In genomic region chr11:108713076-108713790, GRCh38 we compare ENCODE assay signal across 9 cellular contexts. TPM values are rescaled to one million over a fixed set of nuclear protein-coding genes. Genes with fewer than 3 reads are reported as not detected.
DNase-seq lines count a peak whose midpoint lies in the region; ATAC-seq and TF ChIP-seq lines count a peak whose summit lies in the region.
"Had no signal": no experiment of that assay in that cellular context is flagged by ENCODE, and none has a peak within 500 bp of the region (broad histone marks: within the 10 kb centered on the region; RNA-seq: fewer than 3 reads in every experiment).

No MANE protein-coding gene starts in this region.

- peaks cover 4% of the 10 kb centered on the region for H3K4me1 ChIP-seq in left ventricle myocardium inferior

- H3K4me3 Mint-ChIP-seq in activated CD4-positive, alpha-beta memory T cell treated with anti-CD3 and anti-CD28 coated beads for 36 hours = no peak overlapping the region
- no peak overlapping the region for H3K4me3 Mint-ChIP-seq in activated CD4-positive, alpha-beta memory T cell treated with anti-CD3 and anti-CD28 coated beads, Interleukin-2, amount 10 ng/mL, durations not matched to agents 7 days and 5 days
- H3K4me3 Mint-ChIP-seq in activated T-helper 17 cell treated with anti-CD3 and anti-CD28 coated beads, Interleukin-2, amount 50 U/mL, for 72 hours = peak overlapping the region; percentile 37
- H3K4me3 Mint-ChIP-seq in osteocyte (ENCODE audit: unreplicated experiment) = no peak overlapping the region

- H3K27me3 Mint-ChIP-seq in activated CD4-positive, alpha-beta memory T cell treated with anti-CD3 and anti-CD28 coated beads for 36 hours = no peaks in the 10 kb centered on the region
- H3K27me3 Mint-ChIP-seq in activated CD4-positive, alpha-beta memory T cell treated with anti-CD3 and anti-CD28 coated beads, Interleukin-2, amount 10 ng/mL, durations not matched to agents 7 days and 5 days = no peaks in the 10 kb centered on the region
- H3K27me3 Mint-ChIP-seq in activated T-helper 17 cell treated with anti-CD3 and anti-CD28 coated beads, Interleukin-2, amount 50 U/mL, for 72 hours = no peaks in the 10 kb centered on the region
- H3K27me3 Mint-ChIP-seq in osteocyte (ENCODE audit: unreplicated experiment) = no peaks in the 10 kb centered on the region

- peaks cover 19% of the 10 kb centered on the region for H3K4me1 Mint-ChIP-seq in activated CD4-positive, alpha-beta memory T cell treated with anti-CD3 and anti-CD28 coated beads for 36 hours (ENCODE audit: low read depth)
- peaks cover 19% of the 10 kb centered on the region for H3K4me1 Mint-ChIP-seq in activated CD4-positive, alpha-beta memory T cell treated with anti-CD3 and anti-CD28 coated beads, Interleukin-2, amount 10 ng/mL, durations not matched to agents 7 days and 5 days
- H3K4me1 Mint-ChIP-seq in activated T-helper 17 cell treated with anti-CD3 and anti-CD28 coated beads, Interleukin-2, amount 50 U/mL, for 72 hours = peaks cover 20% of the 10 kb centered on the region
- H3K4me1 Mint-ChIP-seq in osteocyte (ENCODE audit: unreplicated experiment) = peaks cover 22% of the 10 kb centered on the region

- H3K36me3 Mint-ChIP-seq in activated CD4-positive, alpha-beta memory T cell treated with anti-CD3 and anti-CD28 coated beads for 36 hours = peaks cover 62% of the 10 kb centered on the region
- H3K36me3 Mint-ChIP-seq in activated CD4-positive, alpha-beta memory T cell treated with anti-CD3 and anti-CD28 coated beads, Interleukin-2, amount 10 ng/mL, durations not matched to agents 7 days and 5 days (ENCODE audit: low read depth) = peaks cover 64% of the 10 kb centered on the region
- H3K36me3 Mint-ChIP-seq in activated T-helper 17 cell treated with anti-CD3 and anti-CD28 coated beads, Interleukin-2, amount 50 U/mL, for 72 hours (ENCODE audit: low read depth) = peaks cover 98% of the 10 kb centered on the region
- H3K36me3 Mint-ChIP-seq in osteocyte (ENCODE audit: unreplicated experiment) = peaks cover 66% of the 10 kb centered on the region

- DNase-seq in activated CD4-positive, alpha-beta memory T cell treated with anti-CD3 and anti-CD28 coated beads for 36 hours = no peak
- DNase-seq in activated CD4-positive, alpha-beta memory T cell treated with anti-CD3 and anti-CD28 coated beads, Interleukin-2, amount 10 ng/mL, durations not matched to agents 7 days and 5 days = no peak
- DNase-seq in osteocyte (ENCODE audit: extremely low spot score, unreplicated experiment) = no peak
- no peak for DNase-seq in left ventricle myocardium inferior
- DNase-seq in dorsolateral prefrontal cortex = no peak
- no peak for DNase-seq in germinal center (ENCODE audit: low spot score)
- DNase-seq: NCI-H2081 treated with DMSO at 0.1 percent for 48 hours had no signal

- peaks cover 17% of the 10 kb centered on the region for H3K9me3 ChIP-seq in left ventricle myocardium inferior (replicated peaks)

- H3K4me3 ChIP-seq in left ventricle myocardium inferior (no peak overlapping the region), dorsolateral prefrontal cortex (no peak overlapping the region)

- H3K27ac ChIP-seq in left ventricle myocardium inferior (replicated peaks) (no peak overlapping the region), dorsolateral prefrontal cortex (no peak overlapping the region)

- peaks cover 64% of the 10 kb centered on the region for H3K36me3 ChIP-seq in left ventricle myocardium inferior

- peaks cover 12% of the 10 kb centered on the region for H3K9me3 Mint-ChIP-seq in activated CD4-positive, alpha-beta memory T cell treated with anti-CD3 and anti-CD28 coated beads for 36 hours
- H3K9me3 Mint-ChIP-seq in activated CD4-positive, alpha-beta memory T cell treated with anti-CD3 and anti-CD28 coated beads, Interleukin-2, amount 10 ng/mL, durations not matched to agents 7 days and 5 days = peaks cover 14% of the 10 kb centered on the region
- H3K9me3 Mint-ChIP-seq in activated T-helper 17 cell treated with anti-CD3 and anti-CD28 coated beads, Interleukin-2, amount 50 U/mL, for 72 hours = peaks cover 3% of the 10 kb centered on the region
- H3K9me3 Mint-ChIP-seq in osteocyte (ENCODE audit: unreplicated experiment) = peaks cover 37% of the 10 kb centered on the region

- H3K27me3 ChIP-seq in left ventricle myocardium inferior (ENCODE audit: low read depth) (no peaks in the 10 kb centered on the region), dorsolateral prefrontal cortex (no peaks in the 10 kb centered on the region)

- no peak for TF ChIP-seq CTCF in osteocyte (IDR thresholded peaks at IDR 0.05)
- TF ChIP-seq CTCF in left ventricle myocardium inferior (IDR thresholded peaks at IDR 0.05; ENCODE audit: borderline replicate concordance) = no peak
- TF ChIP-seq CTCF in dorsolateral prefrontal cortex (IDR thresholded peaks at IDR 0.05 in 54 of 56, conservative IDR thresholded peaks at IDR 0.05 in 2 of 56; ENCODE audit: low read depth in 1 of 56, partially characterized antibody in 56 of 56) = no peak

- intact Hi-C loops in activated CD4-positive, alpha-beta memory T cell treated with anti-CD3 and anti-CD28 coated beads for 36 hours (cut with micrococcal nuclease) = loop anchor here (1.0 kb wide), 2 partner anchors 14 to 20 kb away; no protein-coding TSS in a partner anchor
- intact Hi-C loops in left ventricle myocardium inferior (cut with micrococcal nuclease) (no loop called here), dorsolateral prefrontal cortex (cut with DNase I) (no loop called here)

- POLR2A ChIA-PET in activated CD4-positive, alpha-beta memory T cell treated with anti-CD3 and anti-CD28 coated beads for 36 hours (lab: Charles Lee) = no interaction called here
- POLR2A ChIA-PET in activated CD4-positive, alpha-beta memory T cell treated with anti-CD3 and anti-CD28 coated beads, Interleukin-2, amount 10 ng/mL, durations not matched to agents 7 days and 5 days (lab: Charles Lee) = no interaction called here

- CTCF ChIA-PET in activated CD4-positive, alpha-beta memory T cell treated with anti-CD3 and anti-CD28 coated beads for 36 hours (lab: Charles Lee) = interaction anchor here (1.0 to 1.3 kb wide), 2 partner anchors 21 kb away, joined by 3 to 4 read pairs; no protein-coding TSS in a partner anchor
- CTCF ChIA-PET in activated CD4-positive, alpha-beta memory T cell treated with anti-CD3 and anti-CD28 coated beads, Interleukin-2, amount 10 ng/mL, durations not matched to agents 7 days and 5 days (lab: Charles Lee) = no interaction called here

- peak overlapping the region; percentile 11 for H3K27ac Mint-ChIP-seq in activated CD4-positive, alpha-beta memory T cell treated with anti-CD3 and anti-CD28 coated beads for 36 hours
- H3K27ac Mint-ChIP-seq in activated CD4-positive, alpha-beta memory T cell treated with anti-CD3 and anti-CD28 coated beads, Interleukin-2, amount 10 ng/mL, durations not matched to agents 7 days and 5 days = no peak overlapping the region
- peak overlapping the region; percentile 84 for H3K27ac Mint-ChIP-seq in activated T-helper 17 cell treated with anti-CD3 and anti-CD28 coated beads, Interleukin-2, amount 50 U/mL, for 72 hours
- H3K27ac Mint-ChIP-seq in osteocyte (ENCODE audit: unreplicated experiment) = peak overlapping the region; percentile 15

- ATAC-seq in HG03039 (IDR thresholded peaks at IDR 0.05; ENCODE audit: unreplicated experiment) = peak; percentile 66
- ATAC-seq in activated T-helper 17 cell treated with anti-CD3 and anti-CD28 coated beads, Interleukin-2, amount 50 U/mL, for 72 hours (replicated peaks) = peak; percentile 64

RNA-seq across cellular contexts. Expression of gene DDX10, which starts 48.4 kb away (rescaled TPM):
- 10 to 100 TPM; 34.8 to 37.7 TPM for total RNA-seq in activated CD4-positive, alpha-beta memory T cell treated with anti-CD3 and anti-CD28 coated beads for 36 hours
- 10 to 100 TPM; 20.5 to 23.2 TPM for total RNA-seq in activated CD4-positive, alpha-beta memory T cell treated with anti-CD3 and anti-CD28 coated beads, Interleukin-2, amount 10 ng/mL, durations not matched to agents 7 days and 5 days
- total RNA-seq in activated T-helper 17 cell treated with anti-CD3 and anti-CD28 coated beads, Interleukin-2, amount 50 U/mL, for 72 hours = 10 to 100 TPM; 25.0 to 45.3 TPM
- 34.6 and 34.9 TPM in 2 replicates for total RNA-seq in osteocyte
- total RNA-seq in left ventricle myocardium inferior = 11.7 TPM
- total RNA-seq in dorsolateral prefrontal cortex = 10 to 100 TPM; 20.8 to 50.0 (median 34.1) TPM
